In the genomic region with DNA sequence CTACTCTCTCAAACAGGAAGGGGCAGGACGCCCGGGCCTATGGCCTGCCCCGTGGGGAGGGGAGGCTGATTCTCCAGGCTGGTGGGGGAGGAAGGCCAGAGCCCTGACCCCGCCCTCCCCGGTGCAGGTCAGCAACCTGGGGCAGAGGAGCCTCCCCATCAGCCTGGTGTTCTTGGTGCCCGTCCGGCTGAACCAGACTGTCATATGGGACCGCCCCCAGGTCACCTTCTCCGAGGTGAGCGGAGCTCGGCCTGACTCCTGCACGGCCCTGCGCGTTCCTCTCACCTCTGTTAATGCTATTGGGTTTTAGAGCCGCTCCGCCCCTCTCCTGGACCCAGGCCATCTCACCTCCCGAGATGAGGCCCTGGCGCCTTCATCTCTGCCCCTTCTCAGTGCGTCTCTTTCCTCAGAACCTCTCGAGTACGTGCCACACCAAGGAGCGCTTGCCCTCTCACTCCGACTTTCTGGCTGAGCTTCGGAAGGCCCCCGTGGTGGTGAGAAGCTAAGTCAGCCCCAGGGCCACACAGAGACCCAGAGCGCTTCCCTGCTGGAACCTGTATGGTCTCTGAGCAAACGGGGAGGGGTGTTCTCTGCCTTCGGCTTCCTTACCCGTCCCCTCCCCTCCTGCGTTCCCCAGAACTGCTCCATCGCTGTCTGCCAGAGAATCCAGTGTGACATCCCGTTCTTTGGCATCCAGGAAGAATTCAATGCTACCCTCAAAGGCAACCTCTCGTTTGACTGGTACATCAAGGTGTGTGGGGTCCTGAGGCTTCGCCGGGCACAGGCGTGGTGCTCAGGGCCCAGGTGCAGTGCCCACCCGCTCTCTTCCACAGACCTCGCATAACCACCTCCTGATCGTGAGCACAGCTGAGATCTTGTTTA, we compare ENCODE assay signal across 1 cellular context.
TF ChIP-seq lines count a peak whose summit lies in the region.

No MANE protein-coding gene starts in this region.

TF ChIP-seq in HepG2, 621 proteins besides CTCF, POLR2A, EP300 and RAD21:
- TF ChIP-seq MXD4 (CRISPR knock-in tag; IDR thresholded peaks at IDR 0.05): no peak
- no peak for TF ChIP-seq FOSL2 (CRISPR knock-in tag; IDR thresholded peaks at IDR 0.05)
- TF ChIP-seq DBP (CRISPR knock-in tag; IDR thresholded peaks at IDR 0.05; ENCODE audit: not compliant biosample characterization): no peak
- no peak for TF ChIP-seq SOX5 (CRISPR knock-in tag; IDR thresholded peaks at IDR 0.05; ENCODE audit: borderline replicate concordance)
- no peak for TF ChIP-seq POLR2AphosphoS2 (IDR thresholded peaks at IDR 0.05; ENCODE audit: low read depth, low read length)
- no peak for TF ChIP-seq POLR2AphosphoS5 (IDR thresholded peaks at IDR 0.05; ENCODE audit: low read depth, low read length)
- no peak for TF ChIP-seq NAIF1 (CRISPR knock-in tag; IDR thresholded peaks at IDR 0.05; ENCODE audit: borderline replicate concordance)
- no peak for TF ChIP-seq RERE (CRISPR knock-in tag; IDR thresholded peaks at IDR 0.05; ENCODE audit: low read depth)
- no peak for TF ChIP-seq ZNF337 (CRISPR knock-in tag; IDR thresholded peaks at IDR 0.05; ENCODE audit: borderline replicate concordance, low read depth)
- TF ChIP-seq ZNF558 (CRISPR knock-in tag; IDR thresholded peaks at IDR 0.05; ENCODE audit: borderline replicate concordance): no peak
- no peak for TF ChIP-seq ZFP41 (CRISPR knock-in tag; IDR thresholded peaks at IDR 0.05; ENCODE audit: borderline replicate concordance)
- no peak for TF ChIP-seq NR2F2 (IDR thresholded peaks at IDR 0.05; ENCODE audit: borderline replicate concordance, low read depth)
- TF ChIP-seq, protein P1, sequence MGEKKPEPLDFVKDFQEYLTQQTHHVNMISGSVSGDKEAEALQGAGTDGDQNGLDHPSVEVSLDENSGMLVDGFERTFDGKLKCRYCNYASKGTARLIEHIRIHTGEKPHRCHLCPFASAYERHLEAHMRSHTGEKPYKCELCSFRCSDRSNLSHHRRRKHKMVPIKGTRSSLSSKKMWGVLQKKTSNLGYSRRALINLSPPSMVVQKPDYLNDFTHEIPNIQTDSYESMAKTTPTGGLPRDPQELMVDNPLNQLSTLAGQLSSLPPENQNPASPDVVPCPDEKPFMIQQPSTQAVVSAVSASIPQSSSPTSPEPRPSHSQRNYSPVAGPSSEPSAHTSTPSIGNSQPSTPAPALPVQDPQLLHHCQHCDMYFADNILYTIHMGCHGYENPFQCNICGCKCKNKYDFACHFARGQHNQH (CRISPR knock-in tag; IDR thresholded peaks at IDR 0.05): no peak
- no peak for TF ChIP-seq U2AF2 (IDR thresholded peaks at IDR 0.05; ENCODE audit: low read depth, low read length)
- TF ChIP-seq, protein P2, sequence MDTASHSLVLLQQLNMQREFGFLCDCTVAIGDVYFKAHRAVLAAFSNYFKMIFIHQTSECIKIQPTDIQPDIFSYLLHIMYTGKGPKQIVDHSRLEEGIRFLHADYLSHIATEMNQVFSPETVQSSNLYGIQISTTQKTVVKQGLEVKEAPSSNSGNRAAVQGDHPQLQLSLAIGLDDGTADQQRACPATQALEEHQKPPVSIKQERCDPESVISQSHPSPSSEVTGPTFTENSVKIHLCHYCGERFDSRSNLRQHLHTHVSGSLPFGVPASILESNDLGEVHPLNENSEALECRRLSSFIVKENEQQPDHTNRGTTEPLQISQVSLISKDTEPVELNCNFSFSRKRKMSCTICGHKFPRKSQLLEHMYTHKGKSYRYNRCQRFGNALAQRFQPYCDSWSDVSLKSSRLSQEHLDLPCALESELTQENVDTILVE (CRISPR knock-in tag; IDR thresholded peaks at IDR 0.05): no peak
- TF ChIP-seq ARNT2 (CRISPR knock-in tag; IDR thresholded peaks at IDR 0.05; ENCODE audit: low read depth): no peak
- TF ChIP-seq ZNF782 (CRISPR knock-in tag; IDR thresholded peaks at IDR 0.05; ENCODE audit: borderline replicate concordance): no peak
- TF ChIP-seq ZNF225 (CRISPR knock-in tag; IDR thresholded peaks at IDR 0.05): no peak
- TF ChIP-seq MED1 (CRISPR knock-in tag; IDR thresholded peaks at IDR 0.05): no peak
- no peak for TF ChIP-seq E2F2 (CRISPR knock-in tag; IDR thresholded peaks at IDR 0.05; ENCODE audit: borderline replicate concordance)
